Comparison of ENCODE assay signal across 34 cellular contexts in genomic region chr7:154489897-154490296, GRCh38.
"Had no signal": no experiment of that assay in that cellular context is flagged by ENCODE, and none has a peak within 500 bp of the region (broad histone marks: within the 10 kb centered on the region; RNA-seq: fewer than 3 reads in every experiment).

No MANE protein-coding gene starts in this region.

- H3K27ac ChIP-seq: KMS-11 had no signal

- DNase-seq: Karpas-422, Kasumi-1, MG63, MM.1S, MV-4-11, NCI-H1048, NCI-H1092, NCI-H1092 treated with DMSO at 0.1 percent for 48 hours, NCI-H1105, NCI-H1105 treated with DMSO at 0.1 percent for 48 hours, NCI-H1417, NCI-H1417 treated with DMSO at 0.1 percent for 48 hours, NCI-H1436, NCI-H1436 treated with DMSO at 0.1 percent for 48 hours, NCI-H146, NCI-H1694, NCI-H1694 treated with DMSO at 0.1 percent for 48 hours, NCI-H187, NCI-H187 treated with DMSO at 0.1 percent for 48 hours, NCI-H1930, NCI-H2029, NCI-H2029 treated with DMSO at 0.1 percent for 48 hours, NCI-H2081, NCI-H2081 treated with DMSO at 0.1 percent for 48 hours, NCI-H2107, NCI-H2171, NCI-H2171 treated with DMSO at 0.1 percent for 48 hours, NCI-H2227 treated with DMSO at 0.1 percent for 48 hours, NCI-H226, NCI-H446, NCI-H446 treated with DMSO at 0.1 percent for 48 hours, NCI-H510A, NCI-H510A treated with DMSO at 0.1 percent for 48 hours had no signal

- H3K27me3 ChIP-seq: MG63 had no signal

- H3K9ac ChIP-seq: KMS-11 had no signal

- H3K9me3 ChIP-seq: MG63 had no signal

- H3K36me3 ChIP-seq: MG63 had no signal

- H3K4me3 ChIP-seq: MG63 had no signal

- H3K4me2 ChIP-seq: KMS-11 had no signal
